Comparison of ENCODE assay signal across 8 cellular contexts in genomic region chr1:11273595-11274234, GRCh38. TPM values are rescaled to one million over a fixed set of nuclear protein-coding genes. Genes with fewer than 3 reads are reported as not detected.
DNase-seq lines count a peak whose midpoint lies in the region; ATAC-seq, FAIRE-seq and TF ChIP-seq lines count a peak whose summit lies in the region.

No MANE protein-coding gene starts in this region.

- H3K4me3 ChIP-seq in SK-N-MC (peak overlapping the region; percentile 99), neuronal stem cell (ENCODE audit: low read length in 2 of 2) (peak overlapping the region; percentile 89 to 98)

- no peak overlapping the region for H2BK12ac ChIP-seq in neuronal stem cell (ENCODE audit: low read length)

- no peak overlapping the region for H4K91ac ChIP-seq in neuronal stem cell (ENCODE audit: low read depth, low read length, poor library complexity)

- H2AK5ac ChIP-seq in neuronal stem cell (ENCODE audit: low read depth, low read length) = peak overlapping the region; percentile 88

- FAIRE-seq in GM12891 (lab: Jason Lieb, UNC) (peak; percentile 33), HTR-8/SVneo (lab: Jason Lieb, UNC) (no peak)

- H4K8ac ChIP-seq in neuronal stem cell (ENCODE audit: low read depth, low read length) = no peak overlapping the region

- WGBS in neuronal stem cell (ENCODE audit: extremely low coverage in 2 of 2, insufficient read length in 2 of 2, insufficient replicate concordance in 1 of 2), 2 donors = no CpG with 5 or more reads among the region's 22 CpGs

- peak overlapping the region; percentile 100 for H2AFZ ChIP-seq in neuronal stem cell (ENCODE audit: low read length)

- H3K4me2 ChIP-seq in neuronal stem cell (ENCODE audit: insufficient read depth, low read length, poor library complexity, severe bottlenecking) = peak overlapping the region; percentile 78

- H3K27me3 ChIP-seq in neuronal stem cell (ENCODE audit: control insufficient read depth in 3 of 3, insufficient read depth in 3 of 3, low read depth in 1 of 3, low read length in 3 of 3) = no peaks in the 10 kb centered on the region

- H3K18ac ChIP-seq in neuronal stem cell (ENCODE audit: low read length) = peak overlapping the region; percentile 100

- 0 out of 2 replicates have a peak overlapping the region, but pooled peaks have one; percentile 35 for H3K27ac ChIP-seq in SK-N-MC
- peak overlapping the region; percentile 76 for H3K27ac ChIP-seq in epithelial cell of prostate
- H3K27ac ChIP-seq in neuronal stem cell (replicated peaks; ENCODE audit: low read length) = peak overlapping the region; percentile 83

- ATAC-seq in HG02588 (IDR thresholded peaks at IDR 0.05; ENCODE audit: unreplicated experiment) = peak; percentile 38

- H2BK15ac ChIP-seq in neuronal stem cell (ENCODE audit: low read length) = peak overlapping the region; percentile 83

- H2BK120ac ChIP-seq in neuronal stem cell (ENCODE audit: low read depth, low read length) = no peak overlapping the region

- H3K14ac ChIP-seq in neuronal stem cell (ENCODE audit: low read length) = no peak overlapping the region

- no peaks in the 10 kb centered on the region; the same call in 1 of the 2 replicates for H3K36me3 ChIP-seq in SK-N-MC (ENCODE audit: insufficient read depth, low read length)
- H3K36me3 ChIP-seq in neuronal stem cell (replicated peaks in 1 of 2; ENCODE audit: control insufficient read depth in 2 of 2, insufficient read depth in 2 of 2, low read length in 2 of 2) = peaks cover 0 to 29% of the 10 kb centered on the region in 2 donors

- H3K79me1 ChIP-seq in neuronal stem cell (ENCODE audit: low read depth, low read length) = peaks cover 5% of the 10 kb centered on the region

- H3K9me3 ChIP-seq in SK-N-MC (ENCODE audit: low read depth, low read length) (no peaks in the 10 kb centered on the region), neuronal stem cell (replicated peaks in 1 of 2; ENCODE audit: control insufficient read depth in 2 of 2, insufficient read depth in 1 of 2, low read depth in 1 of 2, low read length in 2 of 2) (no peaks in the 10 kb centered on the region)

- H2BK5ac ChIP-seq in neuronal stem cell (ENCODE audit: low read length) = peak overlapping the region; percentile 93

- H3K9ac ChIP-seq in SK-N-MC (ENCODE audit: insufficient read length) = peak overlapping the region; percentile 96
- peak overlapping the region; percentile 97 for H3K9ac ChIP-seq in neuronal stem cell (ENCODE audit: low read depth, low read length, poor library complexity)

- peaks cover 0 to 5% of the 10 kb centered on the region in 2 donors for H3K4me1 ChIP-seq in neuronal stem cell (ENCODE audit: control insufficient read depth in 2 of 2, insufficient read depth in 1 of 2, low read depth in 1 of 2, low read length in 2 of 2)

- H3K4ac ChIP-seq in neuronal stem cell (ENCODE audit: low read length) = no peak overlapping the region

- TF ChIP-seq POLR2A in GM12891 (IDR thresholded peaks at IDR 0.05; ENCODE audit: low read depth, low read length) = no peak

- DNase-seq in GM12891 (ENCODE audit: insufficient read length, low spot score) (no peak), SK-N-MC (ENCODE audit: low read depth, low spot score) (no peak), epithelial cell of prostate (ENCODE audit: low read depth, low spot score) (no peak), neuronal stem cell (ENCODE audit: low spot score) (no peak), GOT3 (lab: John Stamatoyannopoulos, UW) (no peak), HTR-8/SVneo (ENCODE audit: insufficient read length, low spot score) (no peak)
- DNase-seq in activated CD8-positive, alpha-beta memory T cell treated with anti-CD3 and anti-CD28 coated beads, Interleukin-2, amount 50 U/mL, for 4 hours = no peak

- peak overlapping the region; percentile 34 for H3K23ac ChIP-seq in neuronal stem cell (ENCODE audit: low read depth, low read length, poor library complexity)

TF ChIP-seq in GM12891, 5 proteins besides CTCF, POLR2A, EP300 and RAD21:
- TF ChIP-seq SPI1 (IDR thresholded peaks at IDR 0.05; ENCODE audit: low read depth, low read length) (no peak), POLR2AphosphoS5 (IDR thresholded peaks at IDR 0.05; ENCODE audit: low read depth, low read length) (no peak), PAX5 (IDR thresholded peaks at IDR 0.05; ENCODE audit: insufficient read depth, low read length, severe bottlenecking) (no peak), TAF1 (IDR thresholded peaks at IDR 0.05; ENCODE audit: low read depth, low read length) (no peak), POU2F2 (IDR thresholded peaks at IDR 0.05; ENCODE audit: low read depth, low read length) (no peak)

RNA-seq across cellular contexts. Expression of gene UBIAD1, which starts 0.7 kb away (rescaled TPM):
- polyA plus RNA-seq in GM12891 (2012; ENCODE audit: low read depth, missing spikeins) = 6.6 TPM
- polyA plus RNA-seq in neuronal stem cell (2013, experiment 1 of 2) = 12.6 TPM
- polyA plus RNA-seq in neuronal stem cell (2013, experiment 2 of 2) = 12.6 TPM

RNA-seq across cellular contexts. Expression of gene MTOR, which starts 11.4 kb away (rescaled TPM):
- polyA plus RNA-seq in GM12891 (2012; ENCODE audit: low read depth, missing spikeins) = 15.2 TPM
- 18.5 TPM for polyA plus RNA-seq in neuronal stem cell (2013, experiment 1 of 2)
- polyA plus RNA-seq in neuronal stem cell (2013, experiment 2 of 2) = 18.1 TPM
